ENCODE assay signal across 13 cellular contexts in genomic region chr12:79058342-79058741, GRCh38.
DNase-seq lines count a peak whose midpoint lies in the region; ATAC-seq and TF ChIP-seq lines count a peak whose summit lies in the region.
"Had no signal": no experiment of that assay in that cellular context is flagged by ENCODE, and none has a peak within 500 bp of the region (broad histone marks: within the 10 kb centered on the region; RNA-seq: fewer than 3 reads in every experiment).

No MANE protein-coding gene starts in this region.

- TF ChIP-seq CTCF in foreskin keratinocyte (conservative IDR thresholded peaks at IDR 0.05), result no peak

- H3K27ac ChIP-seq in foreskin keratinocyte, result no peak overlapping the region
- H3K27ac ChIP-seq: esophagus muscularis mucosa had no signal

- no peak overlapping the region for H3K27ac Mint-ChIP-seq in naive thymus-derived CD8-positive, alpha-beta T cell
- H3K27ac Mint-ChIP-seq: stimulated activated naive CD8-positive, alpha-beta T cell treated with anti-CD3 and anti-CD28 coated beads, Interleukin-15, Interleukin-2, amounts not matched to agents 100 ng/mL and 50 ng/mL, for 24 hours had no signal

- H3K36me3 ChIP-seq in H7 (replicated peaks; ENCODE audit: control insufficient read depth, insufficient read depth, low read length), result no peaks in the 10 kb centered on the region
- H3K36me3 ChIP-seq: esophagus muscularis mucosa had no signal

- no peaks in the 10 kb centered on the region for H3K4me1 ChIP-seq in foreskin keratinocyte
- H3K4me1 ChIP-seq: esophagus muscularis mucosa had no signal

- no peaks in the 10 kb centered on the region for H3K27me3 Mint-ChIP-seq in naive thymus-derived CD8-positive, alpha-beta T cell
- H3K27me3 Mint-ChIP-seq: stimulated activated naive CD8-positive, alpha-beta T cell treated with anti-CD3 and anti-CD28 coated beads, Interleukin-15, Interleukin-2, amounts not matched to agents 100 ng/mL and 50 ng/mL, for 24 hours had no signal

- H3K4me1 Mint-ChIP-seq in naive thymus-derived CD8-positive, alpha-beta T cell, result no peaks in the 10 kb centered on the region

- peaks cover 0 to 3% (median 0%) of the 10 kb centered on the region in 9 donors for H3K9me3 Mint-ChIP-seq in naive thymus-derived CD8-positive, alpha-beta T cell
- H3K9me3 Mint-ChIP-seq: stimulated activated naive CD8-positive, alpha-beta T cell treated with anti-CD3 and anti-CD28 coated beads, Interleukin-15, Interleukin-2, amounts not matched to agents 100 ng/mL and 50 ng/mL, for 24 hours had no signal

- H3K4me3 Mint-ChIP-seq in naive thymus-derived CD8-positive, alpha-beta T cell, result no peak overlapping the region
- H3K4me3 Mint-ChIP-seq: stimulated activated naive CD8-positive, alpha-beta T cell treated with anti-CD3 and anti-CD28 coated beads, Interleukin-15, Interleukin-2, amounts not matched to agents 100 ng/mL and 50 ng/mL, for 24 hours had no signal

- H3K4me3 ChIP-seq in H7 (ENCODE audit: insufficient read depth, low read depth, low read length), result no peak overlapping the region
- H3K4me3 ChIP-seq: esophagus muscularis mucosa had no signal

- H3K27me3 ChIP-seq in foreskin keratinocyte (no peaks in the 10 kb centered on the region), H7 (ENCODE audit: control insufficient read depth, insufficient read depth, low read length) (no peaks in the 10 kb centered on the region)
- H3K27me3 ChIP-seq: esophagus muscularis mucosa had no signal

- ATAC-seq in GM18511 (IDR thresholded peaks at IDR 0.05; ENCODE audit: unreplicated experiment), result peak; percentile 55
- peak; percentile 62 for ATAC-seq in HG02610 (IDR thresholded peaks at IDR 0.05; ENCODE audit: unreplicated experiment)
- peak; percentile 37 for ATAC-seq in foreskin keratinocyte
- no peak for ATAC-seq in naive thymus-derived CD8-positive, alpha-beta T cell

- peak; percentile 77 for DNase-seq in OCI-M1 (lab: John Stamatoyannopoulos, UW)
- DNase-seq in foreskin keratinocyte, result peak; percentile 14 to 49
- DNase-seq in midbrain (lab: John Stamatoyannopoulos, UW), result no peak
- DNase-seq in H7, result no peak
- DNase-seq in naive thymus-derived CD8-positive, alpha-beta T cell, result no peak
- DNase-seq in NCI-H69 (lab: John Stamatoyannopoulos, UW), result no peak
- DNase-seq: activated naive CD4-positive, alpha-beta T cell treated with anti-CD3 and anti-CD28 coated beads, Interleukin-2, amount 50 U/mL, for 16 hours; NCI-H526 treated with DMSO at 0.1 percent for 48 hours; small intestine had no signal

- H3K36me3 Mint-ChIP-seq in naive thymus-derived CD8-positive, alpha-beta T cell, result no peaks in the 10 kb centered on the region

- POLR2A ChIA-PET in naive thymus-derived CD8-positive, alpha-beta T cell (lab: Charles Lee), result no interaction called here

Comparison
In these comparisons a context has a peak if more than half of its experiments do, and no peak if none do; other contexts are left out.
1. ATAC-seq: peak in GM18511 (single experiment), HG02610 (single experiment) and foreskin keratinocyte (single experiment); none in naive thymus-derived CD8-positive, alpha-beta T cell (0 of 2).
2. DNase-seq: peak in OCI-M1 (single experiment) and foreskin keratinocyte (2 of 2); none in midbrain (single experiment), H7 (single experiment), naive thymus-derived CD8-positive, alpha-beta T cell (0 of 10) and NCI-H69 (single experiment).